Comparison of ENCODE assay signal across 28 cellular contexts in the genomic region with DNA sequence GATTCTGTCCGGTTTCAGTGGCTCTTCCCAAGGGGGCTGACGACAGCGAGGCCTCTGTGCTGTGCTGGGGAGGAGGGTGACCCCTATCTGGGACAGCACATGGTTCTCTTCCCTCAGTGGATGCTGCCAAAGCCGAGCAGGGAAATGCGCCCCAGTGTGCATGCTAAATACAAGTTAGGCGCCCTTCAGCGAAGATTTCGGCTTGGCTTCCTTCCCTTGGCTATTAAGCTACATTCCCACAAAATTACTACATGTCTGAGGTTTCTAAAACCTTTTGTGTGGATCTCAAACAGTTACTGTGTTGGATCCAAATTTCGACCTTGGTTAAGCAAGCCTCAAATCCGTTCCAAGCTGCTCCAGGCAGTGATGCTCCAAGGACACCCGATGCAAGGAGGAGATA.
DNase-seq lines count a peak whose midpoint lies in the region; ATAC-seq and TF ChIP-seq lines count a peak whose summit lies in the region.
"Had no signal": no experiment of that assay in that cellular context is flagged by ENCODE, and none has a peak within 500 bp of the region (broad histone marks: within the 10 kb centered on the region; RNA-seq: fewer than 3 reads in every experiment).

No MANE protein-coding gene starts in this region.

- H3K27ac Mint-ChIP-seq in activated T-cell treated with anti-CD3 and anti-CD28 coated beads, Interleukin-2, amount 50 U/mL, for 72 hours, result no peak overlapping the region
- H3K27ac Mint-ChIP-seq in WTC11, result no peak overlapping the region
- H3K27ac Mint-ChIP-seq: CD14-positive monocyte; dendritic cell treated with granulocyte-macrophage colony-stimulating factor and Interleukin-4, amounts not matched to agents 40 ng/mL and 50 ng/mL, for 4 days had no signal

- ATAC-seq in activated T-cell treated with anti-CD3 and anti-CD28 coated beads, Interleukin-2, amount 50 U/mL, for 72 hours (replicated peaks in 1 of 2), result no peak
- ATAC-seq in WTC11, result no peak; the same call in 1 of the 2 replicates
- ATAC-seq: A549, gastroesophageal sphincter, GM12878, left lung had no signal

- H3K4me3 Mint-ChIP-seq in activated T-cell treated with anti-CD3 and anti-CD28 coated beads, Interleukin-2, amount 50 U/mL, for 72 hours, result no peak overlapping the region
- no peak overlapping the region for H3K4me3 Mint-ChIP-seq in WTC11
- H3K4me3 Mint-ChIP-seq: CD14-positive monocyte; dendritic cell treated with granulocyte-macrophage colony-stimulating factor and Interleukin-4, amounts not matched to agents 40 ng/mL and 50 ng/mL, for 4 days had no signal

- H3K9me3 ChIP-seq in left ventricle myocardium inferior (replicated peaks), result no peaks in the 10 kb centered on the region
- H3K9me3 ChIP-seq: A549, ascending aorta, gastroesophageal sphincter, HAP-1, left lung, stomach had no signal

- H3K27me3 ChIP-seq in left ventricle myocardium inferior (ENCODE audit: low read depth), result no peaks in the 10 kb centered on the region
- H3K27me3 ChIP-seq: ascending aorta, gastroesophageal sphincter, left lung, stomach had no signal

- peaks cover 0 to 1% of the 10 kb centered on the region in 2 donors for H3K9me3 Mint-ChIP-seq in activated T-cell treated with anti-CD3 and anti-CD28 coated beads, Interleukin-2, amount 50 U/mL, for 72 hours
- no peaks in the 10 kb centered on the region for H3K9me3 Mint-ChIP-seq in WTC11

- CTCF ChIA-PET in WTC11 (lab: Charles Lee), result interaction anchor here (1.1 kb wide), 1 partner anchor 16 kb away, joined by 3 read pairs; no protein-coding TSS in a partner anchor

- H3K27ac ChIP-seq in caudate nucleus (ENCODE audit: low read depth, low read length) (peak overlapping the region; percentile 39), left ventricle myocardium inferior (replicated peaks) (no peak overlapping the region)
- H3K27ac ChIP-seq: A549, ascending aorta, epithelial cell of prostate, gastroesophageal sphincter, left lung, stomach had no signal

- H3K4me1 Mint-ChIP-seq in activated T-cell treated with anti-CD3 and anti-CD28 coated beads, Interleukin-2, amount 50 U/mL, for 72 hours (ENCODE audit: low read depth), result no peaks in the 10 kb centered on the region
- H3K4me1 Mint-ChIP-seq in WTC11, result no peaks in the 10 kb centered on the region
- H3K4me1 Mint-ChIP-seq: CD14-positive monocyte had no signal

- no peak for TF ChIP-seq CTCF in left ventricle myocardium inferior (IDR thresholded peaks at IDR 0.05; ENCODE audit: borderline replicate concordance)
- no peak for TF ChIP-seq CTCF in WTC11 (IDR thresholded peaks at IDR 0.05)

- no peaks in the 10 kb centered on the region for H3K27me3 Mint-ChIP-seq in activated T-cell treated with anti-CD3 and anti-CD28 coated beads, Interleukin-2, amount 50 U/mL, for 72 hours (ENCODE audit: low read depth)
- H3K27me3 Mint-ChIP-seq in WTC11 (ENCODE audit: low read depth), result no peaks in the 10 kb centered on the region
- H3K27me3 Mint-ChIP-seq: dendritic cell treated with granulocyte-macrophage colony-stimulating factor and Interleukin-4, amounts not matched to agents 40 ng/mL and 50 ng/mL, for 4 days had no signal

- intact Hi-C loops in left ventricle myocardium inferior (cut with micrococcal nuclease), result no loop called here
- intact Hi-C loops in posterior cingulate gyrus (cut with DNase I), result no loop called here

- no peaks in the 10 kb centered on the region for H3K4me1 ChIP-seq in left ventricle myocardium inferior
- H3K4me1 ChIP-seq: A549, ascending aorta, gastroesophageal sphincter, HAP-1, left lung, stomach had no signal

- H3K36me3 Mint-ChIP-seq in activated T-cell treated with anti-CD3 and anti-CD28 coated beads, Interleukin-2, amount 50 U/mL, for 72 hours (ENCODE audit: insufficient read depth in 2 of 2), result no peaks in the 10 kb centered on the region
- no peaks in the 10 kb centered on the region for H3K36me3 Mint-ChIP-seq in WTC11
- H3K36me3 Mint-ChIP-seq: CD14-positive monocyte had no signal

- peak in 10 of 14 donors; percentile 1 to 60 (median 37) for DNase-seq in C1 segment of cervical spinal cord (lab: John Stamatoyannopoulos, UW)
- DNase-seq in caudate nucleus (lab: John Stamatoyannopoulos, UW), result peak in 49 of 61 donors; percentile 1 to 88 (median 44)
- DNase-seq in left ventricle myocardium inferior, result peak; percentile 31
- peak in 9 of 10 donors; percentile 26 to 91 (median 54) for DNase-seq in posterior cingulate gyrus
- no peak for DNase-seq in HUDEP-2 (lab: John Stamatoyannopoulos, UW; ENCODE audit: unreplicated experiment in 76 of 76)
- no peak for DNase-seq in NCI-H510A (lab: John Stamatoyannopoulos, UW)
- no peak for DNase-seq in activated T-cell treated with anti-CD3 and anti-CD28 coated beads, Interleukin-2, amount 50 U/mL, for 72 hours
- no peak for DNase-seq in WTC11 (ENCODE audit: low spot score)
- DNase-seq: activated CD4-positive, alpha-beta T cell treated with anti-CD3 and anti-CD28 coated beads, Interleukin-2, amount 50 U/mL, for 1 hour; activated CD8-positive, alpha-beta memory T cell treated with anti-CD3 and anti-CD28 coated beads, Interleukin-2, amount 50 U/mL, for 48 hours; activated gamma-delta T cell treated with Interleukin-2 at 50 U/mL for 16 hours; Kasumi-1; NCI-H1105 treated with DMSO at 0.1 percent for 48 hours; NCI-H2081 treated with DMSO at 0.1 percent for 48 hours; NCI-H524; RPMI8226; small intestine; stimulated activated CD4-positive, alpha-beta T cell treated with anti-CD3 and anti-CD28 coated beads, Interleukin-4, amount 100 ng/mL, for 1 hour; stomach had no signal

- no peaks in the 10 kb centered on the region for H3K36me3 ChIP-seq in left ventricle myocardium inferior
- H3K36me3 ChIP-seq: ascending aorta, gastroesophageal sphincter, HAP-1, left lung, stomach had no signal

- POLR2A ChIA-PET in WTC11 (lab: Charles Lee), result interaction anchor here (0.7 kb wide), 1 partner anchor 657 kb away, joined by 3 read pairs; no protein-coding TSS in a partner anchor

- no peak overlapping the region for H3K4me3 ChIP-seq in left ventricle myocardium inferior
- H3K4me3 ChIP-seq: A549, ascending aorta, gastroesophageal sphincter, GM12878, HAP-1, left lung, stomach had no signal

TF ChIP-seq in WTC11, 78 proteins besides CTCF, POLR2A, EP300 and RAD21 (continues in another document):
- TF ChIP-seq TEAD4 (CRISPR knock-in tag; IDR thresholded peaks at IDR 0.05), result no peak
- no peak for TF ChIP-seq ZNF423 (CRISPR knock-in tag; IDR thresholded peaks at IDR 0.05)
- TF ChIP-seq SOX15 (CRISPR knock-in tag; IDR thresholded peaks at IDR 0.05), result no peak
- TF ChIP-seq MLX (CRISPR knock-in tag; IDR thresholded peaks at IDR 0.05), result no peak
- TF ChIP-seq, protein P1, sequence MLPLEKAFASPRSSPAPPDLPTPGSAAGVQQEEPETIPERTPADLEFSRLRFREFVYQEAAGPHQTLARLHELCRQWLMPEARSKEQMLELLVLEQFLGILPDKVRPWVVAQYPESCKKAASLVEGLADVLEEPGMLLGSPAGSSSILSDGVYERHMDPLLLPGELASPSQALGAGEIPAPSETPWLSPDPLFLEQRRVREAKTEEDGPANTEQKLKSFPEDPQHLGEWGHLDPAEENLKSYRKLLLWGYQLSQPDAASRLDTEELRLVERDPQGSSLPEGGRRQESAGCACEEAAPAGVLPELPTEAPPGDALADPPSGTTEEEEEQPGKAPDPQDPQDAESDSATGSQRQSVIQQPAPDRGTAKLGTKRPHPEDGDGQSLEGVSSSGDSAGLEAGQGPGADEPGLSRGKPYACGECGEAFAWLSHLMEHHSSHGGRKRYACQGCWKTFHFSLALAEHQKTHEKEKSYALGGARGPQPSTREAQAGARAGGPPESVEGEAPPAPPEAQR (CRISPR knock-in tag; IDR thresholded peaks at IDR 0.05), result no peak
- no peak for TF ChIP-seq NFYB (CRISPR knock-in tag; conservative IDR thresholded peaks at IDR 0.05; ENCODE audit: low read depth)
- TF ChIP-seq TCF7 (CRISPR knock-in tag; IDR thresholded peaks at IDR 0.05; ENCODE audit: low read depth), result no peak
- TF ChIP-seq, protein P2, sequence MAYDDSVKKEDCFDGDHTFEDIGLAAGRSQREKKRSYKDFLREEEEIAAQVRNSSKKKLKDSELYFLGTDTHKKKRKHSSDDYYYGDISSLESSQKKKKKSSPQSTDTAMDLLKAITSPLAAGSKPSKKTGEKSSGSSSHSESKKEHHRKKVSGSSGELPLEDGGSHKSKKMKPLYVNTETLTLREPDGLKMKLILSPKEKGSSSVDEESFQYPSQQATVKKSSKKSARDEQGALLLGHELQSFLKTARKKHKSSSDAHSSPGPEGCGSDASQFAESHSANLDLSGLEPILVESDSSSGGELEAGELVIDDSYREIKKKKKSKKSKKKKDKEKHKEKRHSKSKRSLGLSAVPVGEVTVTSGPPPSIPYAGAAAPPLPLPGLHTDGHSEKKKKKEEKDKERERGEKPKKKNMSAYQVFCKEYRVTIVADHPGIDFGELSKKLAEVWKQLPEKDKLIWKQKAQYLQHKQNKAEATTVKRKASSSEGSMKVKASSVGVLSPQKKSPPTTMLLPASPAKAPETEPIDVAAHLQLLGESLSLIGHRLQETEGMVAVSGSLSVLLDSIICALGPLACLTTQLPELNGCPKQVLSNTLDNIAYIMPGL (CRISPR knock-in tag; IDR thresholded peaks at IDR 0.05), result no peak
- TF ChIP-seq ESRRA (CRISPR knock-in tag; IDR thresholded peaks at IDR 0.05; ENCODE audit: borderline replicate concordance), result no peak

Comparison
In these comparisons a context has a peak if more than half of its experiments do, and no peak if none do; other contexts are left out.
1. DNase-seq: peak in C1 segment of cervical spinal cord (10 of 14), caudate nucleus (49 of 61), left ventricle myocardium inferior (single experiment) and posterior cingulate gyrus (9 of 10); none in HUDEP-2 (0 of 76), NCI-H510A (single experiment), activated T-cell treated with anti-CD3 and anti-CD28 coated beads, Interleukin-2, amount 50 U/mL, for 72 hours (0 of 2) and WTC11 (single experiment).